ENCODE assay signal across 16 cellular contexts in genomic region chr7:129617607-129618006, GRCh38. TPM values are rescaled to one million over a fixed set of nuclear protein-coding genes. Genes with fewer than 3 reads are reported as not detected.
DNase-seq lines count a peak whose midpoint lies in the region; ATAC-seq and TF ChIP-seq lines count a peak whose summit lies in the region.
"Had no signal": no experiment of that assay in that cellular context is flagged by ENCODE, and none has a peak within 500 bp of the region (broad histone marks: within the 10 kb centered on the region; RNA-seq: fewer than 3 reads in every experiment).

No MANE protein-coding gene starts in this region.

- H3K4me2 ChIP-seq in Loucy (ENCODE audit: low read depth, low read length, poor library complexity, severe bottlenecking) = peak overlapping the region; percentile 97

- no peaks in the 10 kb centered on the region for H3K27me3 ChIP-seq in CD4-positive, alpha-beta memory T cell (ENCODE audit: insufficient read depth, low read length)
- no peaks in the 10 kb centered on the region for H3K27me3 ChIP-seq in Loucy (ENCODE audit: insufficient read depth, low read length, poor library complexity, severe bottlenecking)

- DNase-seq in CD4-positive, alpha-beta memory T cell = no peak
- DNase-seq in naive thymus-derived CD8-positive, alpha-beta T cell = no peak
- DNase-seq in foreskin melanocyte (no peak), left colon (no peak)
- DNase-seq: activated CD8-positive, alpha-beta T cell treated with anti-CD3 and anti-CD28 coated beads, Interleukin-2, amount 10 ng/mL, durations not matched to agents 7 days and 5 days; dermis blood vessel endothelial cell; GM23248; kidney glomerular epithelial cell; NCI-H2081; NCI-H524 had no signal

- H4K20me1 ChIP-seq in Loucy (ENCODE audit: insufficient read depth, low read length, poor library complexity, severe bottlenecking) = peaks cover 81% of the 10 kb centered on the region

- H3K9me2 ChIP-seq in Loucy (replicated peaks; ENCODE audit: low read depth, low read length) = no peaks in the 10 kb centered on the region

- no peaks in the 10 kb centered on the region for H3K36me3 ChIP-seq in CD4-positive, alpha-beta memory T cell (ENCODE audit: insufficient read depth, low read length)
- no peaks in the 10 kb centered on the region for H3K36me3 ChIP-seq in Loucy (ENCODE audit: insufficient read depth, low read length)
- H3K36me3 ChIP-seq: prostate gland had no signal

- POLR2A ChIA-PET in CD4-positive, alpha-beta memory T cell (lab: Charles Lee; ENCODE audit: partially characterized antibody) = no interaction called here
- POLR2A ChIA-PET in naive thymus-derived CD8-positive, alpha-beta T cell (lab: Charles Lee) = no interaction called here

- no peak overlapping the region for H3K27ac ChIP-seq in CD4-positive, alpha-beta memory T cell (ENCODE audit: low read depth, low read length)
- H3K27ac ChIP-seq in cingulate gyrus (ENCODE audit: low read depth, low read length) = peak overlapping the region; percentile 55
- H3K27ac ChIP-seq: GM23248, prostate gland had no signal

- H3K9ac ChIP-seq in Loucy (ENCODE audit: low read depth, low read length, poor library complexity, severe bottlenecking) = peak overlapping the region; percentile 38
- H3K9ac ChIP-seq: GM23248 had no signal

- H3K9me3 Mint-ChIP-seq in CD4-positive, alpha-beta memory T cell = no peaks in the 10 kb centered on the region
- H3K9me3 Mint-ChIP-seq in naive thymus-derived CD8-positive, alpha-beta T cell = no peaks in the 10 kb centered on the region

- TF ChIP-seq CTCF in Loucy (conservative IDR thresholded peaks at IDR 0.05; ENCODE audit: low read length) = no peak

- peaks cover 51 to 85% (median 66%) of the 10 kb centered on the region in 4 donors for H3K4me1 Mint-ChIP-seq in CD4-positive, alpha-beta memory T cell
- peaks cover 36 to 86% (median 73%) of the 10 kb centered on the region in 4 donors for H3K4me1 Mint-ChIP-seq in naive thymus-derived CD8-positive, alpha-beta T cell

- no peak overlapping the region for H2AFZ ChIP-seq in Loucy (ENCODE audit: low read length)
- H2AFZ ChIP-seq: GM23248 had no signal

- no peaks in the 10 kb centered on the region for H3F3A ChIP-seq in Loucy (ENCODE audit: low read depth)

- peaks cover 99% of the 10 kb centered on the region for H3K79me2 ChIP-seq in Loucy (ENCODE audit: insufficient read depth, low read length)

- intact Hi-C loops in CD4-positive, alpha-beta memory T cell (cut with micrococcal nuclease) = no loop called here
- intact Hi-C loops in left colon (cut with DNase I, micrococcal nuclease) = no loop called here

- CTCF ChIA-PET in CD4-positive, alpha-beta memory T cell (lab: Charles Lee; ENCODE audit: partially characterized antibody) = interaction anchor here (1.1 to 1.4 kb wide), 3 partner anchors 26 to 399 kb away, joined by 3 to 4 read pairs (median 3); no protein-coding TSS in a partner anchor

- H3K4me3 Mint-ChIP-seq in CD4-positive, alpha-beta memory T cell = peak overlapping the region in 6 of 8 donors; percentile 4 to 28 (median 12)
- H3K4me3 Mint-ChIP-seq in naive thymus-derived CD8-positive, alpha-beta T cell = peak overlapping the region in 8 of 10 donors; percentile 1 to 50 (median 28)
- H3K4me3 Mint-ChIP-seq: activated CD8-positive, alpha-beta T cell treated with anti-CD3 and anti-CD28 coated beads, Interleukin-2, amount 10 ng/mL, durations not matched to agents 7 days and 5 days had no signal

- H3K36me3 Mint-ChIP-seq in CD4-positive, alpha-beta memory T cell = peaks cover 3 to 5% of the 10 kb centered on the region in 2 donors
- H3K36me3 Mint-ChIP-seq in naive thymus-derived CD8-positive, alpha-beta T cell = peaks cover 0 to 12% (median 1%) of the 10 kb centered on the region in 3 donors

- peaks cover 69% of the 10 kb centered on the region for H3K4me1 ChIP-seq in CD4-positive, alpha-beta memory T cell (ENCODE audit: insufficient read depth, low read length)
- peaks cover 68% of the 10 kb centered on the region for H3K4me1 ChIP-seq in Loucy (ENCODE audit: insufficient read depth, low read length, poor library complexity, severe bottlenecking)

- H3K27ac Mint-ChIP-seq in CD4-positive, alpha-beta memory T cell = peak overlapping the region in 1 of 7 donors; percentile 28
- H3K27ac Mint-ChIP-seq in naive thymus-derived CD8-positive, alpha-beta T cell = peak overlapping the region in 3 of 10 donors; percentile 3 to 35 (median 4)
- H3K27ac Mint-ChIP-seq: activated CD8-positive, alpha-beta T cell treated with anti-CD3 and anti-CD28 coated beads, Interleukin-2, amount 10 ng/mL, durations not matched to agents 7 days and 5 days had no signal

- no peaks in the 10 kb centered on the region for H3K9me3 ChIP-seq in CD4-positive, alpha-beta memory T cell (ENCODE audit: control insufficient read depth in 1 of 2, low read length in 2 of 2)
- H3K9me3 ChIP-seq in Loucy (ENCODE audit: insufficient read depth, low read depth, low read length) = no peaks in the 10 kb centered on the region
- H3K9me3 ChIP-seq: prostate gland had no signal

- no peak for ATAC-seq in naive thymus-derived CD8-positive, alpha-beta T cell
- no peak for ATAC-seq in GM19467 (IDR thresholded peaks at IDR 0.05; ENCODE audit: unreplicated experiment)
- ATAC-seq in left colon = no peak
- ATAC-seq in GM21381 (IDR thresholded peaks at IDR 0.05; ENCODE audit: unreplicated experiment) = no peak
- ATAC-seq: activated CD8-positive, alpha-beta T cell treated with anti-CD3 and anti-CD28 coated beads, Interleukin-2, amount 10 ng/mL, durations not matched to agents 7 days and 5 days; esophagus mucosa had no signal

- no peak overlapping the region for H3K4me3 ChIP-seq in CD4-positive, alpha-beta memory T cell (ENCODE audit: low read length in 2 of 2)
- peak overlapping the region; percentile 36 for H3K4me3 ChIP-seq in Loucy (ENCODE audit: low read length, poor library complexity, severe bottlenecking)
- H3K4me3 ChIP-seq: GM23248, prostate gland had no signal

- no peaks in the 10 kb centered on the region for H3K27me3 Mint-ChIP-seq in CD4-positive, alpha-beta memory T cell
- H3K27me3 Mint-ChIP-seq in naive thymus-derived CD8-positive, alpha-beta T cell = no peaks in the 10 kb centered on the region

RNA-seq across cellular contexts. Expression of gene NRF1, which starts 6.1 kb away (rescaled TPM):
- 10 to 100 TPM; 38.1 to 40.0 TPM for total RNA-seq in CD4-positive, alpha-beta memory T cell
- polyA plus RNA-seq in CD4-positive, alpha-beta memory T cell = 10 to 100 TPM; 22.8 to 23.4 TPM
- total RNA-seq in naive thymus-derived CD8-positive, alpha-beta T cell = 10 to 100 TPM; 44.3 to 45.0 TPM
- 10 to 100 TPM; 11.7 to 22.5 (median 19.6) TPM for polyA plus RNA-seq in naive thymus-derived CD8-positive, alpha-beta T cell
- 10 to 100 TPM; 13.0 to 13.6 TPM for total RNA-seq in left colon
